In the genomic region with DNA sequence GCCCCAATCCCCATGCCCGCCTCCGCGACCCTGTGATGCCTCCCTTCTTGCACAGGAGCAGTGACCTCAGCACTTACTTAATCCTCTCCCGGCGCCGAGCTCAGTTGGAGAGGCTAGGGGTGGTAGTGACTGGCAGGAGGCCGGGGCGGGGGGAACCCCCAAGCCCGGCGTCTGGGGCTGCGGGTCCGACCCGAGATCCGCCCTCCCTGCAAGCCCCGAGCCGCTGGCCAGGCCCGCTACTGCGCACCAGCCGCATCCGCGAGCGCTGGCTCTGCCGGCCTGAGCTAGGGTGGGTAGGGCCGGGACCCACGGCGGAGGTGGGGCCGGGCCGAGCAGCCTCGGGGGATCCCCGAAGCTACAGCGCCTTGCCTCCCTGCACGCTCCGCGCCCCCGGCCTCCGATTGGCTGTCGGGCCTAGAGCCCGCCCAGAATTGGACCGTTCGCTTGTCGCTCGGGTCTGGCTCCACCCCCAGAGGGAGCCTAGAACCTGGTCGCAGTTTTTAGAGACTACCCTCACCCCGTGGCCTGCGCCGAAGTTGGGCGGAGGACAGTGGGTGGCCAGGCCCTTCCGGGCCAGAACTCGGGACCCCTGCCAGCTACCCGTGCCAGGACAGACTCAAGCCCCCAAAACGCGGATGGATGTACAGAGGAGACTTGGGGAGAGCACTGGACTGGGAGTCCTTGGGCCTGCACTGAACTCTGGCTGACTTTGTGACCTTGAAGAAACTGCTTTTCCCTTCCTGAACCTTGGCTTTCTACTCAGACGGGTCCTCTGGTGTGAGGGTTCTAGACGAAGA, we compare ENCODE assay signal across 8 cellular contexts. TPM values are rescaled to one million over a fixed set of nuclear protein-coding genes. Genes with fewer than 3 reads are reported as not detected.
A peak's percentile ranks its signal among the peaks of the same experiment; 100 is the strongest.
DNase-seq lines count a peak whose midpoint lies in the region; ATAC-seq and TF ChIP-seq lines count a peak whose summit lies in the region.

A gene (minus strand): TSS at position 362 of the 797 bp plus-strand sequence. CDS start 2,048 bp downstream, outside the sequence.

- H3K27ac ChIP-seq in KMS-11, result no peak within 1 kb of the TSS
- H3K27ac ChIP-seq in SK-N-MC, result no peak within 1 kb of the TSS
- H3K27ac ChIP-seq in suprapubic skin, result peak within 1 kb of the TSS; percentile 47

- peak; percentile 85 for ATAC-seq in GM21576 (IDR thresholded peaks at IDR 0.05; ENCODE audit: unreplicated experiment)

- peak in 1 of 2 donors; percentile 12 for TF ChIP-seq POLR2A in suprapubic skin (IDR thresholded peaks at IDR 0.05)

- TF ChIP-seq CTCF in KMS-11 (conservative IDR thresholded peaks at IDR 0.05; ENCODE audit: low read depth, low read length) (no peak), suprapubic skin (IDR thresholded peaks at IDR 0.05) (no peak)

- H3K4me3 ChIP-seq in KMS-11 (IDR thresholded peaks at IDR 0.05; ENCODE audit: insufficient read depth, low read depth, low read length) (peak within 1 kb of the TSS; percentile 70), SK-N-MC (peak within 1 kb of the TSS; percentile 85; the same call in 1 of the 2 replicates), suprapubic skin (peak within 1 kb of the TSS; percentile 67)

- no peak for TF ChIP-seq EP300 in suprapubic skin (IDR thresholded peaks at IDR 0.05)

- peak within 1 kb of the TSS; percentile 60 for H3K4me2 ChIP-seq in KMS-11

- H3K27me3 ChIP-seq in KMS-11 (ENCODE audit: insufficient read depth, low read depth) (no peaks in the 10 kb centered on the region), suprapubic skin (no peaks in the 10 kb centered on the region)

- H3K9me3 ChIP-seq in SK-N-MC (ENCODE audit: low read depth, low read length), result no peaks in the 10 kb centered on the region
- no peaks in the 10 kb centered on the region for H3K9me3 ChIP-seq in suprapubic skin

- H2AFZ ChIP-seq in KMS-11 (ENCODE audit: low read depth), result peak within 1 kb of the TSS; percentile 81

- WGBS in suprapubic skin, result 12% methylated on average over 18 of the region's 54 CpGs

- no peak within 1 kb of the TSS for H3K9ac ChIP-seq in KMS-11
- no peak within 1 kb of the TSS for H3K9ac ChIP-seq in SK-N-MC (ENCODE audit: insufficient read length)

- peaks cover 20% of the 10 kb centered on the region for H3K4me1 ChIP-seq in KMS-11 (ENCODE audit: low read depth, poor library complexity, severe bottlenecking)
- H3K4me1 ChIP-seq in suprapubic skin, result peaks cover 42% of the 10 kb centered on the region

- DNase-seq in DMS53 treated with DMSO at 0.1 percent for 48 hours (lab: John Stamatoyannopoulos, UW; ENCODE audit: unreplicated experiment) (peak; percentile 31), SK-N-MC (ENCODE audit: low read depth, low spot score) (no peak), glomerular visceral epithelial cell (ENCODE audit: extremely low spot score) (peak; percentile 87), occipital lobe (lab: John Stamatoyannopoulos, UW) (peak; percentile 90), suprapubic skin (ENCODE audit: low spot score in 2 of 2) (peak; percentile 96 to 97)
- DNase-seq in activated naive CD4-positive, alpha-beta T cell treated with anti-CD3 and anti-CD28 coated beads, Interleukin-2, amount 50 U/mL, for 16 hours, result peak; percentile 96

- H3K36me3 ChIP-seq in KMS-11 (ENCODE audit: insufficient read depth), result no peaks in the 10 kb centered on the region
- no peaks in the 10 kb centered on the region for H3K36me3 ChIP-seq in SK-N-MC (ENCODE audit: insufficient read depth, low read length)
- H3K36me3 ChIP-seq in suprapubic skin, result no peaks in the 10 kb centered on the region

- H3K79me2 ChIP-seq in KMS-11 (ENCODE audit: insufficient read depth, low read depth), result no peaks in the 10 kb centered on the region

- no peaks in the 10 kb centered on the region for H4K20me1 ChIP-seq in KMS-11 (ENCODE audit: insufficient read depth)

RNA-seq across cellular contexts. Expression of the gene that starts here (rescaled TPM):
- total RNA-seq in occipital lobe (13.6 TPM), suprapubic skin (1 to 10 TPM; 1.3 to 3.7 (median 2.2) TPM)
